In genomic region chr17:82053556-82054263, GRCh38 we compare ENCODE assay signal across 1 cellular context.
TF ChIP-seq lines count a peak whose summit lies in the region.

No MANE protein-coding gene starts in this region.

TF ChIP-seq in neural cell, 6 proteins besides CTCF, POLR2A, EP300 and RAD21 (continued from another document):
- no peak for TF ChIP-seq REST (IDR thresholded peaks at IDR 0.05; ENCODE audit: borderline replicate concordance)
